24 cellular contexts compared by ENCODE assay signal in the genomic region with DNA sequence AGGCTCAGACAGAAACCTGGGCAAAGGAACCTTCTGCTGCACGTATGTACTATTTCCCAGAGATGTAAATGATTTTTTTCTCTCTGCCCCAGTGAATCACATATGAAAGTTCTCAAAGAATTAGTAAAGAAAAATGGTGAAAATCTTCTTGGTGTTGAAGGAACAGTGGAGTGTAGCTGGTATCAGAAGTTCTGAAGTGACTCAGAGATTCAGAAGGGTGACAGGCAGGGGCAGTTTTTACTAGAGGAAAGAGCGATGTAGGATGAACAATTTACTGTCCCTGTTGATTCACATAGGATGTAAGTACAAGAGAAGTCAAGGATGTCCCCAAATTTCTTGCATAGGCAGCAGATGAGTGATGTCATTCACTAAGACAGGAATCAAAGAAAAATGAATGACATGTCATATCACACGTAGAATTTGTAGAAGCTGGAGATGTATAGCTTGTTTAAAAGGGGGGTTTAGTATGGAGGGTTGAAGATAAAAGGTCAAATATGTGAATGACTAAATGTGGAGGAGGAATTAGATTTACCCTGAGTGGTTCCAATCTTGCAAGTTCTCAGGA. TPM values are rescaled to one million over a fixed set of nuclear protein-coding genes. Genes with fewer than 3 reads are reported as not detected.
DNase-seq lines count a peak whose midpoint lies in the region; ATAC-seq and TF ChIP-seq lines count a peak whose summit lies in the region.
"Had no signal": no experiment of that assay in that cellular context is flagged by ENCODE, and none has a peak within 500 bp of the region (broad histone marks: within the 10 kb centered on the region; RNA-seq: fewer than 3 reads in every experiment).

No MANE protein-coding gene starts in this region.

- POLR2A ChIA-PET in HEK293 (lab: Yijun Ruan, JAX) = interaction anchor here (0.6 to 1.3 kb wide), 2 partner anchors 11 to 58 kb away, joined by 3 to 4 read pairs; no protein-coding TSS in a partner anchor

- H3K27me3 ChIP-seq in esophagus muscularis mucosa = no peaks in the 10 kb centered on the region
- H3K27me3 ChIP-seq in colonic mucosa = no peaks in the 10 kb centered on the region
- H3K27me3 ChIP-seq: ascending aorta, BE2C, foreskin keratinocyte, hepatocyte, transverse colon had no signal

- H3K4me3 ChIP-seq in HEK293 (ENCODE audit: low read depth, low read length) (no peak overlapping the region), esophagus muscularis mucosa (no peak overlapping the region), colonic mucosa (no peak overlapping the region)
- H3K4me3 ChIP-seq: ascending aorta, hepatocyte, transverse colon had no signal

- H3K27ac ChIP-seq in HEK293 (ENCODE audit: extremely low read depth, low read depth, low read length) (no peak overlapping the region), esophagus muscularis mucosa (replicated peaks in 1 of 4) (peak overlapping the region; percentile 22 to 65 (median 45)), colonic mucosa (no peak overlapping the region)
- H3K27ac ChIP-seq: ascending aorta, foreskin keratinocyte had no signal

- H3K36me3 Mint-ChIP-seq in osteocyte (ENCODE audit: unreplicated experiment) = peaks cover 5% of the 10 kb centered on the region
- H3K36me3 Mint-ChIP-seq in HFFc6 (ENCODE audit: low read depth) = peaks cover 3% of the 10 kb centered on the region; the same call in 1 of the 2 replicates
- H3K36me3 Mint-ChIP-seq: activated naive CD4-positive, alpha-beta T cell treated with anti-CD3 and anti-CD28 coated beads, Interleukin-2, amount 50 U/mL, for 24 hours; natural killer cell treated with Interleukin-12 subunit alpha and Interleukin-12 subunit beta and Interleukin-15 and Interleukin-18, amount 100 ng/mL, for 72 hours had no signal

- CTCF ChIA-PET in HEK293 (lab: Yijun Ruan, JAX) = interaction anchor here (0.6 kb wide), 1 partner anchor 121 kb away, joined by 3 read pairs; no protein-coding TSS in a partner anchor

- TF ChIP-seq POLR2A in esophagus muscularis mucosa (IDR thresholded peaks at IDR 0.05; ENCODE audit: low read depth) = no peak

- peak overlapping the region; percentile 83 for H3K27ac Mint-ChIP-seq in osteocyte (ENCODE audit: unreplicated experiment)
- H3K27ac Mint-ChIP-seq in HFFc6 = no peak overlapping the region
- H3K27ac Mint-ChIP-seq: activated naive CD4-positive, alpha-beta T cell treated with anti-CD3 and anti-CD28 coated beads, Interleukin-2, amount 50 U/mL, for 24 hours; H9; natural killer cell treated with Interleukin-12 subunit alpha and Interleukin-12 subunit beta and Interleukin-15 and Interleukin-18, amount 100 ng/mL, for 72 hours; T-helper 2 cell treated with Interferon-gamma antibody and Interleukin-4, amounts not matched to agents 5 μg/mL and 100 μg/mL, for 36 hours had no signal

- no peaks in the 10 kb centered on the region for H3K27me3 Mint-ChIP-seq in osteocyte (ENCODE audit: unreplicated experiment)
- no peaks in the 10 kb centered on the region for H3K27me3 Mint-ChIP-seq in HFFc6 (ENCODE audit: insufficient read depth)
- H3K27me3 Mint-ChIP-seq: activated naive CD4-positive, alpha-beta T cell treated with anti-CD3 and anti-CD28 coated beads, Interleukin-2, amount 50 U/mL, for 24 hours had no signal

- peak; percentile 55 for ATAC-seq in GM18511 (IDR thresholded peaks at IDR 0.05; ENCODE audit: unreplicated experiment)
- ATAC-seq in GM21367 (IDR thresholded peaks at IDR 0.05; ENCODE audit: unreplicated experiment) = no peak
- ATAC-seq: natural killer cell treated with Interleukin-12 subunit alpha and Interleukin-12 subunit beta and Interleukin-15 and Interleukin-18, amount 100 ng/mL, for 72 hours had no signal

- DNase-seq in esophagus muscularis mucosa (ENCODE audit: extremely low spot score) (no peak), osteocyte (ENCODE audit: extremely low spot score, unreplicated experiment) (no peak), NCI-H1417 (lab: John Stamatoyannopoulos, UW) (no peak), colonic mucosa (no peak), HFFc6 (no peak)
- DNase-seq: activated CD4-positive, alpha-beta T cell treated with anti-CD3 and anti-CD28 coated beads for 48 hours; BE2C; cerebellar nuclear complex; foreskin keratinocyte; H9; midbrain; NCI-H446 treated with DMSO at 0.1 percent for 48 hours; posterior cingulate gyrus; stimulated activated CD8-positive, alpha-beta memory T cell treated with anti-CD3 and anti-CD28 coated beads, Interleukin-4, amount 100 ng/mL, for 48 hours; transverse colon had no signal

- H3K4me1 ChIP-seq in HEK293 (ENCODE audit: control insufficient read depth, insufficient read depth, low read length) (peaks cover 34% of the 10 kb centered on the region), esophagus muscularis mucosa (peaks cover 63 to 99% (median 92%) of the 10 kb centered on the region in 4 donors), colonic mucosa (no peaks in the 10 kb centered on the region)
- H3K4me1 ChIP-seq: BE2C had no signal

- H3K4me1 Mint-ChIP-seq in osteocyte (ENCODE audit: unreplicated experiment) (peaks cover 89% of the 10 kb centered on the region), HFFc6 (ENCODE audit: low read depth) (peaks cover 69% of the 10 kb centered on the region)
- H3K4me1 Mint-ChIP-seq: activated naive CD4-positive, alpha-beta T cell treated with anti-CD3 and anti-CD28 coated beads, Interleukin-2, amount 50 U/mL, for 24 hours had no signal

- H3K9me3 ChIP-seq in HEK293 (ENCODE audit: control insufficient read depth, insufficient read depth, low read depth, low read length) (no peaks in the 10 kb centered on the region), esophagus muscularis mucosa (no peaks in the 10 kb centered on the region), colonic mucosa (no peaks in the 10 kb centered on the region)
- H3K9me3 ChIP-seq: ascending aorta, BE2C, transverse colon had no signal

- no peak for TF ChIP-seq EP300 in esophagus muscularis mucosa (IDR thresholded peaks at IDR 0.05)

- TF ChIP-seq CTCF in HEK293 (tag by site-specific recombination; IDR thresholded peaks at IDR 0.05) (no peak), esophagus muscularis mucosa (IDR thresholded peaks at IDR 0.05) (no peak), osteocyte (IDR thresholded peaks at IDR 0.05) (no peak), colonic mucosa (IDR thresholded peaks at IDR 0.05) (no peak), HFFc6 (IDR thresholded peaks at IDR 0.05) (no peak)

- H3K4me3 Mint-ChIP-seq in osteocyte (ENCODE audit: unreplicated experiment) (no peak overlapping the region), HFFc6 (no peak overlapping the region)
- H3K4me3 Mint-ChIP-seq: activated naive CD4-positive, alpha-beta T cell treated with anti-CD3 and anti-CD28 coated beads, Interleukin-2, amount 50 U/mL, for 24 hours; H9; natural killer cell treated with Interleukin-12 subunit alpha and Interleukin-12 subunit beta and Interleukin-15 and Interleukin-18, amount 100 ng/mL, for 72 hours; T-helper 2 cell treated with Interferon-gamma antibody and Interleukin-4, amounts not matched to agents 5 μg/mL and 100 μg/mL, for 36 hours had no signal

- intact Hi-C loops in esophagus muscularis mucosa (cut with DNase I) = no loop called here
- intact Hi-C loops in colonic mucosa (cut with DNase I) = no loop called here

- H3K9ac ChIP-seq in colonic mucosa (ENCODE audit: low read depth in 2 of 2, low read length in 2 of 2) = no peak overlapping the region

- no peaks in the 10 kb centered on the region for H3K36me3 ChIP-seq in HEK293 (ENCODE audit: control insufficient read depth in 2 of 2, insufficient read depth in 1 of 2, low read length in 2 of 2)
- no peaks in the 10 kb centered on the region for H3K36me3 ChIP-seq in esophagus muscularis mucosa
- H3K36me3 ChIP-seq in colonic mucosa = no peaks in the 10 kb centered on the region
- H3K36me3 ChIP-seq: ascending aorta, BE2C, transverse colon had no signal

- H3K9me3 Mint-ChIP-seq in osteocyte (ENCODE audit: unreplicated experiment) (no peaks in the 10 kb centered on the region), HFFc6 (no peaks in the 10 kb centered on the region)
- H3K9me3 Mint-ChIP-seq: activated naive CD4-positive, alpha-beta T cell treated with anti-CD3 and anti-CD28 coated beads, Interleukin-2, amount 50 U/mL, for 24 hours; H9; natural killer cell treated with Interleukin-12 subunit alpha and Interleukin-12 subunit beta and Interleukin-15 and Interleukin-18, amount 100 ng/mL, for 72 hours; T-helper 2 cell treated with Interferon-gamma antibody and Interleukin-4, amounts not matched to agents 5 μg/mL and 100 μg/mL, for 36 hours had no signal

- 83% methylated on average over 3 of the region's 3 CpGs for WGBS in esophagus muscularis mucosa

TF ChIP-seq in HEK293, 187 proteins besides CTCF, POLR2A, EP300 and RAD21 (continues in another document):
- TF ChIP-seq ZNF791 (tag by site-specific recombination; IDR thresholded peaks at IDR 0.05) (no peak), SCRT2 (tag by site-specific recombination; IDR thresholded peaks at IDR 0.05) (0 out of 2 replicates have a peak, but pooled peaks have one; percentile 19), ZNF830 (tag by site-specific recombination; IDR thresholded peaks at IDR 0.05; ENCODE audit: low read depth) (no peak), ZNF223 (tag by site-specific recombination; IDR thresholded peaks at IDR 0.05) (no peak), SP7 (tag by site-specific recombination; IDR thresholded peaks at IDR 0.05) (no peak), MYNN (tag by site-specific recombination; IDR thresholded peaks at IDR 0.05; ENCODE audit: borderline replicate concordance) (no peak)
- TF ChIP-seq, protein P1, sequence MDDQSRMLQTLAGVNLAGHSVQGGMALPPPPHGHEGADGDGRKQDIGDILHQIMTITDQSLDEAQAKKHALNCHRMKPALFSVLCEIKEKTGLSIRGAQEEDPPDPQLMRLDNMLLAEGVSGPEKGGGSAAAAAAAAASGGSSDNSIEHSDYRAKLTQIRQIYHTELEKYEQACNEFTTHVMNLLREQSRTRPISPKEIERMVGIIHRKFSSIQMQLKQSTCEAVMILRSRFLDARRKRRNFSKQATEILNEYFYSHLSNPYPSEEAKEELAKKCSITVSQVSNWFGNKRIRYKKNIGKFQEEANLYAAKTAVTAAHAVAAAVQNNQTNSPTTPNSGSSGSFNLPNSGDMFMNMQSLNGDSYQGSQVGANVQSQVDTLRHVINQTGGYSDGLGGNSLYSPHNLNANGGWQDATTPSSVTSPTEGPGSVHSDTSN (CRISPR knock-in tag; IDR thresholded peaks at IDR 0.05) = no peak

RNA-seq across cellular contexts. Expression of gene WLS, which starts 26.4 kb away (rescaled TPM):
- 100 to 1,000 TPM in 3 of 4 donors, 10 to 100 TPM in 1; 94.8 to 228 (median 163) TPM for total RNA-seq in esophagus muscularis mucosa
- 334 and 341 TPM in 2 replicates for total RNA-seq in osteocyte
- total RNA-seq in colonic mucosa = 100 to 1,000 TPM in 1 of 2 donors, 10 to 100 TPM in 1; 88.3 to 116 TPM
- total RNA-seq in HFFc6 (2021; fragmentation: NEBNext Ultra II Directional; extraction: Animal tissue kit (Norgen Biotek cat#: 25700)) = 10 to 100 TPM; 39.4 to 52.0 (median 42.3) TPM
- total RNA-seq: natural killer cell treated with Interleukin-12 subunit alpha and Interleukin-12 subunit beta and Interleukin-15 and Interleukin-18, amount 100 ng/mL, for 72 hours; OCI-LY7 had no signal

Comparison
In these comparisons a context has a peak if more than half of its experiments do, and no peak if none do; other contexts are left out.
1. H3K27ac ChIP-seq: peak in esophagus muscularis mucosa (4 of 4); none in HEK293 (single experiment) and colonic mucosa (single experiment).